12 cellular contexts compared by ENCODE assay signal in genomic region chr15:48239334-48239733, GRCh38. TPM values are rescaled to one million over a fixed set of nuclear protein-coding genes. Genes with fewer than 3 reads are reported as not detected.
"Had no signal": no experiment of that assay in that cellular context is flagged by ENCODE, and none has a peak within 500 bp of the region (broad histone marks: within the 10 kb centered on the region; RNA-seq: fewer than 3 reads in every experiment).

No MANE protein-coding gene starts in this region.

- FAIRE-seq: H1, H54 had no signal

- H3K9me3 Mint-ChIP-seq: GM23338, H9, HFFc6 had no signal

- H3K36me3 ChIP-seq: HAP-1 had no signal

- H3K4me3 Mint-ChIP-seq: GM23338, H9, HFFc6 had no signal

- H3K9me3 ChIP-seq: HAP-1 had no signal

- DNase-seq: GM23248, GOT3, H7, H9, HCEC 1CT, HFFc6 had no signal

- ATAC-seq: GM23338, HCT116 had no signal

- H3K4me3 ChIP-seq: GM23248, GM23338, HAP-1 had no signal

- H3K4me1 ChIP-seq: HAP-1 had no signal

- H3K27ac ChIP-seq: GM23248 had no signal

- H3K27ac Mint-ChIP-seq: GM23338, H9, HFFc6 had no signal

- H3K4me2 ChIP-seq: GM23338 had no signal

- H3K4me1 Mint-ChIP-seq: GM23338, H9 had no signal

RNA-seq across cellular contexts. Expression of gene SLC12A1, which starts 33.2 kb away (rescaled TPM):
- total RNA-seq: GM23248, H4, HFFc6 had no signal
- polyA plus RNA-seq: GM23248 had no signal

RNA-seq across cellular contexts. Expression of gene CTXN2, which starts 47.9 kb away (rescaled TPM):
- total RNA-seq: GM23248, GM23338, H1, H4, HFFc6 had no signal
- polyA plus RNA-seq: GM23248 had no signal
